Comparison of ENCODE assay signal across 1 cellular context in genomic region chr22:28792491-28793383, GRCh38.
A peak's percentile ranks its signal among the peaks of the same experiment; 100 is the strongest.
TF ChIP-seq lines count a peak whose summit lies in the region.

No MANE protein-coding gene starts in this region.

TF ChIP-seq in HepG2, 621 proteins besides CTCF, POLR2A, EP300 and RAD21 (continued from another document and continues in another):
- TF ChIP-seq, protein P1, sequence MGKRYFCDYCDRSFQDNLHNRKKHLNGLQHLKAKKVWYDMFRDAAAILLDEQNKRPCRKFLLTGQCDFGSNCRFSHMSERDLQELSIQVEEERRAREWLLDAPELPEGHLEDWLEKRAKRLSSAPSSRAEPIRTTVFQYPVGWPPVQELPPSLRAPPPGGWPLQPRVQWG (CRISPR knock-in tag; IDR thresholded peaks at IDR 0.05; ENCODE audit: borderline replicate concordance, low read depth), result no peak
- TF ChIP-seq, protein P2, sequence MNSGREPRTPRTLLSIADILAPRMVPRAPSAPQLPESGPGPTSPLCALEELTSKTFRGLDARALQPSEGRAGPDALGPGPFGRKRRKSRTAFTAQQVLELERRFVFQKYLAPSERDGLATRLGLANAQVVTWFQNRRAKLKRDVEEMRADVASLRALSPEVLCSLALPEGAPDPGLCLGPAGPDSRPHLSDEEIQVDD (CRISPR knock-in tag; IDR thresholded peaks at IDR 0.05; ENCODE audit: borderline replicate concordance), result no peak
- TF ChIP-seq ZNF768 (CRISPR knock-in tag; IDR thresholded peaks at IDR 0.05) (no peak), NFKBIZ (CRISPR knock-in tag; IDR thresholded peaks at IDR 0.05) (no peak), NFYB (CRISPR knock-in tag; IDR thresholded peaks at IDR 0.05) (no peak), MXI1 (IDR thresholded peaks at IDR 0.05; ENCODE audit: borderline replicate concordance, low read depth, low read length) (no peak), BHLHE40 (IDR thresholded peaks at IDR 0.05; ENCODE audit: low read length) (peak; percentile 17; the same call in 1 of the 2 replicates), ZSCAN29 (CRISPR knock-in tag; conservative IDR thresholded peaks at IDR 0.05) (no peak), ONECUT2 (CRISPR knock-in tag; IDR thresholded peaks at IDR 0.05) (no peak), HOXA5 (CRISPR knock-in tag; IDR thresholded peaks at IDR 0.05) (no peak), RARA (CRISPR knock-in tag; IDR thresholded peaks at IDR 0.05) (peak; percentile 92), ZNF263 (CRISPR knock-in tag; IDR thresholded peaks at IDR 0.05) (no peak), HDAC6 (IDR thresholded peaks at IDR 0.05; ENCODE audit: low read depth, low read length) (no peak), ZNF563 (CRISPR knock-in tag; IDR thresholded peaks at IDR 0.05) (no peak), ZNF878 (CRISPR knock-in tag; IDR thresholded peaks at IDR 0.05) (no peak), SRY (CRISPR knock-in tag; IDR thresholded peaks at IDR 0.05) (no peak; the same call in 1 of the 2 replicates), CBFB (CRISPR knock-in tag; IDR thresholded peaks at IDR 0.05) (no peak), KLF9 (CRISPR knock-in tag; IDR thresholded peaks at IDR 0.05; ENCODE audit: low read depth) (no peak), RXRA (CRISPR knock-in tag; IDR thresholded peaks at IDR 0.05) (peak; percentile 76; the same call in 1 of the 2 replicates), NR1H2 (CRISPR knock-in tag; IDR thresholded peaks at IDR 0.05; ENCODE audit: borderline replicate concordance, low read depth) (no peak), ZSCAN30 (CRISPR knock-in tag; IDR thresholded peaks at IDR 0.05) (peak; percentile 63; the same call in 1 of the 2 replicates), THAP11 (CRISPR knock-in tag; IDR thresholded peaks at IDR 0.05) (peak; percentile 19), MAZ (IDR thresholded peaks at IDR 0.05; ENCODE audit: borderline replicate concordance, low read depth, low read length) (no peak), MAZ (CRISPR knock-in tag; IDR thresholded peaks at IDR 0.05; ENCODE audit: low read depth) (0 out of 2 replicates have a peak, but pooled peaks have one; percentile 45), FOXO1 (CRISPR knock-in tag; IDR thresholded peaks at IDR 0.05) (no peak), NCOA2 (CRISPR knock-in tag; IDR thresholded peaks at IDR 0.05) (peak; percentile 42), SCMH1 (CRISPR knock-in tag; IDR thresholded peaks at IDR 0.05; ENCODE audit: borderline replicate concordance) (no peak), ZNF816 (CRISPR knock-in tag; IDR thresholded peaks at IDR 0.05; ENCODE audit: borderline replicate concordance) (no peak), SMAD3 (CRISPR knock-in tag; IDR thresholded peaks at IDR 0.05) (no peak)
- TF ChIP-seq, protein P3, sequence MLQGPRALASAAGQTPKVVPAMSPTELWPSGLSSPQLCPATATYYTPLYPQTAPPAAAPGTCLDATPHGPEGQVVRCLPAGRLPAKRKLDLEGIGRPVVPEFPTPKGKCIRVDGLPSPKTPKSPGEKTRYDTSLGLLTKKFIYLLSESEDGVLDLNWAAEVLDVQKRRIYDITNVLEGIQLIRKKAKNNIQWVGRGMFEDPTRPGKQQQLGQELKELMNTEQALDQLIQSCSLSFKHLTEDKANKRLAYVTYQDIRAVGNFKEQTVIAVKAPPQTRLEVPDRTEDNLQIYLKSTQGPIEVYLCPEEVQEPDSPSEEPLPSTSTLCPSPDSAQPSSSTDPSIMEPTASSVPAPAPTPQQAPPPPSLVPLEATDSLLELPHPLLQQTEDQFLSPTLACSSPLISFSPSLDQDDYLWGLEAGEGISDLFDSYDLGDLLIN (CRISPR knock-in tag; IDR thresholded peaks at IDR 0.05; ENCODE audit: borderline replicate concordance), result no peak
- TF ChIP-seq, protein P4, sequence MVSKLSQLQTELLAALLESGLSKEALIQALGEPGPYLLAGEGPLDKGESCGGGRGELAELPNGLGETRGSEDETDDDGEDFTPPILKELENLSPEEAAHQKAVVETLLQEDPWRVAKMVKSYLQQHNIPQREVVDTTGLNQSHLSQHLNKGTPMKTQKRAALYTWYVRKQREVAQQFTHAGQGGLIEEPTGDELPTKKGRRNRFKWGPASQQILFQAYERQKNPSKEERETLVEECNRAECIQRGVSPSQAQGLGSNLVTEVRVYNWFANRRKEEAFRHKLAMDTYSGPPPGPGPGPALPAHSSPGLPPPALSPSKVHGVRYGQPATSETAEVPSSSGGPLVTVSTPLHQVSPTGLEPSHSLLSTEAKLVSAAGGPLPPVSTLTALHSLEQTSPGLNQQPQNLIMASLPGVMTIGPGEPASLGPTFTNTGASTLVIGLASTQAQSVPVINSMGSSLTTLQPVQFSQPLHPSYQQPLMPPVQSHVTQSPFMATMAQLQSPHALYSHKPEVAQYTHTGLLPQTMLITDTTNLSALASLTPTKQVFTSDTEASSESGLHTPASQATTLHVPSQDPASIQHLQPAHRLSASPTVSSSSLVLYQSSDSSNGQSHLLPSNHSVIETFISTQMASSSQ (IDR thresholded peaks at IDR 0.05; ENCODE audit: low read depth), result no peak
- TF ChIP-seq, protein P4 (CRISPR knock-in tag; IDR thresholded peaks at IDR 0.05; ENCODE audit: borderline replicate concordance), result 0 out of 2 replicates have a peak, but pooled peaks have one; percentile 55
- TF ChIP-seq, protein P5, sequence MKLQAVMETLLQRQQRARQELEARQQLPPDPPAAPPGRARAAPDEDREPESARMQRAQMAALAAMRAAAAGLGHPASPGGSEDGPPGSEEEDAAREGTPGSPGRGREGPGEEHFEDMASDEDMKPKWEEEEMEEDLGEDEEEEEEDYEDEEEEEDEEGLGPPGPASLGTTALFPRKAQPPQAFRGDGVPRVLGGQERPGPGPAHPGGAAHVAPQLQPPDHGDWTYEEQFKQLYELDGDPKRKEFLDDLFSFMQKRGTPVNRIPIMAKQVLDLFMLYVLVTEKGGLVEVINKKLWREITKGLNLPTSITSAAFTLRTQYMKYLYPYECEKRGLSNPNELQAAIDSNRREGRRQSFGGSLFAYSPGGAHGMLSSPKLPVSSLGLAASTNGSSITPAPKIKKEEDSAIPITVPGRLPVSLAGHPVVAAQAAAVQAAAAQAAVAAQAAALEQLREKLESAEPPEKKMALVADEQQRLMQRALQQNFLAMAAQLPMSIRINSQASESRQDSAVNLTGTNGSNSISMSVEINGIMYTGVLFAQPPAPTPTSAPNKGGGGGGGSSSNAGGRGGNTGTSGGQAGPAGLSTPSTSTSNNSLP (IDR thresholded peaks at IDR 0.05; ENCODE audit: low read depth, low read length), result no peak
- TF ChIP-seq, protein P6, sequence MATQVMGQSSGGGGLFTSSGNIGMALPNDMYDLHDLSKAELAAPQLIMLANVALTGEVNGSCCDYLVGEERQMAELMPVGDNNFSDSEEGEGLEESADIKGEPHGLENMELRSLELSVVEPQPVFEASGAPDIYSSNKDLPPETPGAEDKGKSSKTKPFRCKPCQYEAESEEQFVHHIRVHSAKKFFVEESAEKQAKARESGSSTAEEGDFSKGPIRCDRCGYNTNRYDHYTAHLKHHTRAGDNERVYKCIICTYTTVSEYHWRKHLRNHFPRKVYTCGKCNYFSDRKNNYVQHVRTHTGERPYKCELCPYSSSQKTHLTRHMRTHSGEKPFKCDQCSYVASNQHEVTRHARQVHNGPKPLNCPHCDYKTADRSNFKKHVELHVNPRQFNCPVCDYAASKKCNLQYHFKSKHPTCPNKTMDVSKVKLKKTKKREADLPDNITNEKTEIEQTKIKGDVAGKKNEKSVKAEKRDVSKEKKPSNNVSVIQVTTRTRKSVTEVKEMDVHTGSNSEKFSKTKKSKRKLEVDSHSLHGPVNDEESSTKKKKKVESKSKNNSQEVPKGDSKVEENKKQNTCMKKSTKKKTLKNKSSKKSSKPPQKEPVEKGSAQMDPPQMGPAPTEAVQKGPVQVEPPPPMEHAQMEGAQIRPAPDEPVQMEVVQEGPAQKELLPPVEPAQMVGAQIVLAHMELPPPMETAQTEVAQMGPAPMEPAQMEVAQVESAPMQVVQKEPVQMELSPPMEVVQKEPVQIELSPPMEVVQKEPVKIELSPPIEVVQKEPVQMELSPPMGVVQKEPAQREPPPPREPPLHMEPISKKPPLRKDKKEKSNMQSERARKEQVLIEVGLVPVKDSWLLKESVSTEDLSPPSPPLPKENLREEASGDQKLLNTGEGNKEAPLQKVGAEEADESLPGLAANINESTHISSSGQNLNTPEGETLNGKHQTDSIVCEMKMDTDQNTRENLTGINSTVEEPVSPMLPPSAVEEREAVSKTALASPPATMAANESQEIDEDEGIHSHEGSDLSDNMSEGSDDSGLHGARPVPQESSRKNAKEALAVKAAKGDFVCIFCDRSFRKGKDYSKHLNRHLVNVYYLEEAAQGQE (IDR thresholded peaks at IDR 0.05; ENCODE audit: borderline replicate concordance in 1 of 2, low read depth in 1 of 2, low read length in 2 of 2), result 0 out of 4 replicates have a peak, but pooled peaks of 1 of the 2 experiments have one; percentile 8
- TF ChIP-seq, protein P7, sequence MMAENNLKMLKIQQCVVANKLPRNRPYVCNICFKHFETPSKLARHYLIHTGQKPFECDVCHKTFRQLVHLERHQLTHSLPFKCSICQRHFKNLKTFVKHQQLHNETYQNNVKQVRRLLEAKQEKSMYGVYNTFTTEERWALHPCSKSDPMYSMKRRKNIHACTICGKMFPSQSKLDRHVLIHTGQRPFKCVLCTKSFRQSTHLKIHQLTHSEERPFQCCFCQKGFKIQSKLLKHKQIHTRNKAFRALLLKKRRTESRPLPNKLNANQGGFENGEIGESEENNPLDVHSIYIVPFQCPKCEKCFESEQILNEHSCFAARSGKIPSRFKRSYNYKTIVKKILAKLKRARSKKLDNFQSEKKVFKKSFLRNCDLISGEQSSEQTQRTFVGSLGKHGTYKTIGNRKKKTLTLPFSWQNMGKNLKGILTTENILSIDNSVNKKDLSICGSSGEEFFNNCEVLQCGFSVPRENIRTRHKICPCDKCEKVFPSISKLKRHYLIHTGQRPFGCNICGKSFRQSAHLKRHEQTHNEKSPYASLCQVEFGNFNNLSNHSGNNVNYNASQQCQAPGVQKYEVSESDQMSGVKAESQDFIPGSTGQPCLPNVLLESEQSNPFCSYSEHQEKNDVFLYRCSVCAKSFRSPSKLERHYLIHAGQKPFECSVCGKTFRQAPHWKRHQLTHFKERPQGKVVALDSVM (CRISPR knock-in tag; IDR thresholded peaks at IDR 0.05), result peak; percentile 32
- TF ChIP-seq, protein P8, sequence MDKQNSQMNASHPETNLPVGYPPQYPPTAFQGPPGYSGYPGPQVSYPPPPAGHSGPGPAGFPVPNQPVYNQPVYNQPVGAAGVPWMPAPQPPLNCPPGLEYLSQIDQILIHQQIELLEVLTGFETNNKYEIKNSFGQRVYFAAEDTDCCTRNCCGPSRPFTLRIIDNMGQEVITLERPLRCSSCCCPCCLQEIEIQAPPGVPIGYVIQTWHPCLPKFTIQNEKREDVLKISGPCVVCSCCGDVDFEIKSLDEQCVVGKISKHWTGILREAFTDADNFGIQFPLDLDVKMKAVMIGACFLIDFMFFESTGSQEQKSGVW (CRISPR knock-in tag; IDR thresholded peaks at IDR 0.05; ENCODE audit: borderline replicate concordance), result no peak
- TF ChIP-seq, protein P9, sequence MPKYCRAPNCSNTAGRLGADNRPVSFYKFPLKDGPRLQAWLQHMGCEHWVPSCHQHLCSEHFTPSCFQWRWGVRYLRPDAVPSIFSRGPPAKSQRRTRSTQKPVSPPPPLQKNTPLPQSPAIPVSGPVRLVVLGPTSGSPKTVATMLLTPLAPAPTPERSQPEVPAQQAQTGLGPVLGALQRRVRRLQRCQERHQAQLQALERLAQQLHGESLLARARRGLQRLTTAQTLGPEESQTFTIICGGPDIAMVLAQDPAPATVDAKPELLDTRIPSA (CRISPR knock-in tag; IDR thresholded peaks at IDR 0.05; ENCODE audit: borderline replicate concordance), result no peak
- TF ChIP-seq, protein P10, sequence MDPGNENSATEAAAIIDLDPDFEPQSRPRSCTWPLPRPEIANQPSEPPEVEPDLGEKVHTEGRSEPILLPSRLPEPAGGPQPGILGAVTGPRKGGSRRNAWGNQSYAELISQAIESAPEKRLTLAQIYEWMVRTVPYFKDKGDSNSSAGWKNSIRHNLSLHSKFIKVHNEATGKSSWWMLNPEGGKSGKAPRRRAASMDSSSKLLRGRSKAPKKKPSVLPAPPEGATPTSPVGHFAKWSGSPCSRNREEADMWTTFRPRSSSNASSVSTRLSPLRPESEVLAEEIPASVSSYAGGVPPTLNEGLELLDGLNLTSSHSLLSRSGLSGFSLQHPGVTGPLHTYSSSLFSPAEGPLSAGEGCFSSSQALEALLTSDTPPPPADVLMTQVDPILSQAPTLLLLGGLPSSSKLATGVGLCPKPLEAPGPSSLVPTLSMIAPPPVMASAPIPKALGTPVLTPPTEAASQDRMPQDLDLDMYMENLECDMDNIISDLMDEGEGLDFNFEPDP (CRISPR knock-in tag; conservative IDR thresholded peaks at IDR 0.05), result no peak
